Comparison of ENCODE assay signal across 7 cellular contexts in genomic region chr9:127976943-127977871, GRCh38. TPM values are rescaled to one million over a fixed set of nuclear protein-coding genes. Genes with fewer than 3 reads are reported as not detected.
DNase-seq lines count a peak whose midpoint lies in the region; ATAC-seq, FAIRE-seq and TF ChIP-seq lines count a peak whose summit lies in the region.

No MANE protein-coding gene starts in this region.

- no peak for TF ChIP-seq CTCF in SU-DHL-6 (IDR thresholded peaks at IDR 0.05; ENCODE audit: insufficient read depth, low read length, poor library complexity, severe bottlenecking)
- no peak for TF ChIP-seq CTCF in esophagus muscularis mucosa (IDR thresholded peaks at IDR 0.05)

- H3K9me2 ChIP-seq in SU-DHL-6 (replicated peaks; ENCODE audit: insufficient read depth, low read length), result no peaks in the 10 kb centered on the region

- H3K27me3 Mint-ChIP-seq in natural killer cell treated with Interleukin-12 subunit alpha and Interleukin-12 subunit beta and Interleukin-15 and Interleukin-18, amount 100 ng/mL, for 72 hours, result no peaks in the 10 kb centered on the region

- TF ChIP-seq POLR2A in esophagus muscularis mucosa (IDR thresholded peaks at IDR 0.05; ENCODE audit: low read depth) (no peak), GM18505 (IDR thresholded peaks at IDR 0.05; ENCODE audit: borderline replicate concordance, extremely low read depth, insufficient read depth, insufficient read length) (no peak)

- H3K4me1 Mint-ChIP-seq in natural killer cell treated with Interleukin-12 subunit alpha and Interleukin-12 subunit beta and Interleukin-15 and Interleukin-18, amount 100 ng/mL, for 72 hours (ENCODE audit: low read depth in 2 of 2), result peaks cover 20 to 29% of the 10 kb centered on the region in 2 donors

- ATAC-seq in GM18505 (IDR thresholded peaks at IDR 0.05; ENCODE audit: unreplicated experiment), result no peak
- ATAC-seq in GM19395 (IDR thresholded peaks at IDR 0.05; ENCODE audit: unreplicated experiment), result no peak
- ATAC-seq in natural killer cell treated with Interleukin-12 subunit alpha and Interleukin-12 subunit beta and Interleukin-15 and Interleukin-18, amount 100 ng/mL, for 72 hours, result no peak

- H3K79me2 ChIP-seq in SU-DHL-6 (ENCODE audit: insufficient read depth, low read length), result peaks cover 81% of the 10 kb centered on the region

- H2AFZ ChIP-seq in SU-DHL-6 (ENCODE audit: low read depth, low read length, severe bottlenecking), result no peak overlapping the region

- H3K27ac Mint-ChIP-seq in natural killer cell treated with Interleukin-12 subunit alpha and Interleukin-12 subunit beta and Interleukin-15 and Interleukin-18, amount 100 ng/mL, for 72 hours, result no peak overlapping the region

- H3K36me3 ChIP-seq in SU-DHL-6 (ENCODE audit: low read length) (peaks cover 10% of the 10 kb centered on the region; the same call in 1 of the 2 replicates), esophagus muscularis mucosa (no peaks in the 10 kb centered on the region), skeletal muscle satellite cell (ENCODE audit: insufficient read depth, low read length) (no peaks in the 10 kb centered on the region)

- H3K27me3 ChIP-seq in SU-DHL-6 (ENCODE audit: low read length) (no peaks in the 10 kb centered on the region), esophagus muscularis mucosa (no peaks in the 10 kb centered on the region), skeletal muscle satellite cell (ENCODE audit: control insufficient read depth, insufficient read depth, low read length) (no peaks in the 10 kb centered on the region)

- no peaks in the 10 kb centered on the region for H3K36me3 Mint-ChIP-seq in natural killer cell treated with Interleukin-12 subunit alpha and Interleukin-12 subunit beta and Interleukin-15 and Interleukin-18, amount 100 ng/mL, for 72 hours

- H3K9ac ChIP-seq in SU-DHL-6 (ENCODE audit: low read length) (peak overlapping the region; percentile 93), skeletal muscle satellite cell (ENCODE audit: low read depth, low read length) (peak overlapping the region; percentile 16)

- DNase-seq in GM18507 (ENCODE audit: extremely low spot score, insufficient read length, low read depth) (no peak), esophagus muscularis mucosa (ENCODE audit: extremely low spot score) (no peak)
- DNase-seq in natural killer cell treated with Interleukin-12 subunit alpha and Interleukin-12 subunit beta and Interleukin-15 and Interleukin-18, amount 100 ng/mL, for 72 hours (ENCODE audit: low spot score), result no peak

- no peak for TF ChIP-seq EP300 in esophagus muscularis mucosa (IDR thresholded peaks at IDR 0.05)

- peak; percentile 56 for FAIRE-seq in GM18507 (lab: Jason Lieb, UNC)

- peak overlapping the region; percentile 92 for H3K4me2 ChIP-seq in SU-DHL-6 (ENCODE audit: low read depth, low read length, poor library complexity, severe bottlenecking)
- peak overlapping the region; percentile 100 for H3K4me2 ChIP-seq in skeletal muscle satellite cell (ENCODE audit: low read length)

- peak overlapping the region; percentile 97 for H3K27ac ChIP-seq in SU-DHL-6 (ENCODE audit: low read depth, low read length)
- peak overlapping the region; percentile 91 to 97 (median 96) for H3K27ac ChIP-seq in esophagus muscularis mucosa (replicated peaks in 1 of 4)

- H3K9me3 Mint-ChIP-seq in natural killer cell treated with Interleukin-12 subunit alpha and Interleukin-12 subunit beta and Interleukin-15 and Interleukin-18, amount 100 ng/mL, for 72 hours, result no peaks in the 10 kb centered on the region

- intact Hi-C loops in esophagus muscularis mucosa (cut with DNase I), result loop anchor here (10.0 kb wide), 1 partner anchor 118 kb away; no protein-coding TSS in a partner anchor

- H3K4me3 Mint-ChIP-seq in natural killer cell treated with Interleukin-12 subunit alpha and Interleukin-12 subunit beta and Interleukin-15 and Interleukin-18, amount 100 ng/mL, for 72 hours, result no peak overlapping the region

- 72% methylated on average over 9 of the region's 9 CpGs for WGBS in esophagus muscularis mucosa

- H3K4me1 ChIP-seq in esophagus muscularis mucosa, result peaks cover 82 to 90% (median 86%) of the 10 kb centered on the region in 4 donors
- peaks cover 57% of the 10 kb centered on the region for H3K4me1 ChIP-seq in skeletal muscle satellite cell (ENCODE audit: control insufficient read depth, insufficient read depth, low read length)

- peaks cover 74% of the 10 kb centered on the region for H3F3A ChIP-seq in SU-DHL-6 (ENCODE audit: insufficient read depth)

- H4K20me1 ChIP-seq in SU-DHL-6 (ENCODE audit: low read depth, low read length), result no peaks in the 10 kb centered on the region; the same call in 1 of the 2 replicates

- H3K4me3 ChIP-seq in SU-DHL-6 (ENCODE audit: insufficient read depth, low read length, poor library complexity, severe bottlenecking) (peak overlapping the region; percentile 95), esophagus muscularis mucosa (peak overlapping the region; percentile 81 to 97 (median 89)), skeletal muscle satellite cell (ENCODE audit: low read length) (peak overlapping the region; percentile 13)

- H3K9me3 ChIP-seq in SU-DHL-6 (ENCODE audit: insufficient read depth, low read length) (no peaks in the 10 kb centered on the region), esophagus muscularis mucosa (no peaks in the 10 kb centered on the region), skeletal muscle satellite cell (replicated peaks; ENCODE audit: low read length) (no peaks in the 10 kb centered on the region)

RNA-seq across cellular contexts. Expression of gene EEIG1, which starts 3.6 kb away (rescaled TPM):
- 10 to 100 TPM; 12.4 to 29.5 (median 20.0) TPM for total RNA-seq in esophagus muscularis mucosa
- 6.3 and 6.6 TPM in 2 replicates for total RNA-seq in skeletal muscle satellite cell (2012; rRNA removed)
- 10 to 100 TPM in 1 of 2 donors, 1 to 10 TPM in 1; 8.2 to 16.4 TPM for total RNA-seq in natural killer cell treated with Interleukin-12 subunit alpha and Interleukin-12 subunit beta and Interleukin-15 and Interleukin-18, amount 100 ng/mL, for 72 hours

RNA-seq across cellular contexts. Expression of gene DPM2, which starts 39.6 kb away (rescaled TPM):
- total RNA-seq in esophagus muscularis mucosa, result 10 to 100 TPM in 1 of 4 donors, 1 to 10 TPM in 3; 6.6 to 13.3 (median 8.5) TPM
- 13.7 and 16.6 TPM in 2 replicates for total RNA-seq in skeletal muscle satellite cell (2012; rRNA removed)
- total RNA-seq in natural killer cell treated with Interleukin-12 subunit alpha and Interleukin-12 subunit beta and Interleukin-15 and Interleukin-18, amount 100 ng/mL, for 72 hours, result 10 to 100 TPM; 47.9 to 74.4 TPM

RNA-seq across cellular contexts. Expression of gene PIP5KL1, which starts 46.6 kb away (rescaled TPM):
- total RNA-seq in esophagus muscularis mucosa, result 1 to 10 TPM; 1.3 to 2.8 (median 2.2) TPM
- total RNA-seq in skeletal muscle satellite cell (2012; rRNA removed), result 7.2 and 9.6 TPM in 2 replicates
- 1 to 10 TPM; 2.7 to 3.7 TPM for total RNA-seq in natural killer cell treated with Interleukin-12 subunit alpha and Interleukin-12 subunit beta and Interleukin-15 and Interleukin-18, amount 100 ng/mL, for 72 hours

Comparison
In these comparisons a context has a peak if more than half of its experiments do, and no peak if none do; other contexts are left out.
1. H3K4me3 ChIP-seq: peak in every context shown above with its lines; median percentile 95 in SU-DHL-6; 89 in esophagus muscularis mucosa; 13 in skeletal muscle satellite cell.